ENCODE assay signal across 9 cellular contexts in genomic region chr2:241317391-241317790, GRCh38. TPM values are rescaled to one million over a fixed set of nuclear protein-coding genes. Genes with fewer than 3 reads are reported as not detected.
DNase-seq lines count a peak whose midpoint lies in the region; ATAC-seq and TF ChIP-seq lines count a peak whose summit lies in the region.
"Had no signal": no experiment of that assay in that cellular context is flagged by ENCODE, and none has a peak within 500 bp of the region (broad histone marks: within the 10 kb centered on the region; RNA-seq: fewer than 3 reads in every experiment).

No MANE protein-coding gene starts in this region.

- peak overlapping the region; percentile 92 for H3K4me3 ChIP-seq in MM.1S (ENCODE audit: low read length)

- H3F3A ChIP-seq in MM.1S (ENCODE audit: insufficient read depth, low read length) = no peaks in the 10 kb centered on the region

- POLR2A ChIA-PET in CD4-positive, alpha-beta T cell (lab: Charles Lee) = interaction anchor here (1.2 to 3.5 kb wide), 3 partner anchors 15 to 232 kb away, joined by 4 to 23 read pairs (median 5); partner anchors contain the start of genes PASK and PPP1R7

- H3K4me1 Mint-ChIP-seq in CD4-positive, alpha-beta T cell (ENCODE audit: low read depth) = peaks cover 79% of the 10 kb centered on the region
- H3K4me1 Mint-ChIP-seq in central memory CD8-positive, alpha-beta T cell = peaks cover 80% of the 10 kb centered on the region
- H3K4me1 Mint-ChIP-seq in natural killer cell treated with Interleukin-12 subunit alpha and Interleukin-12 subunit beta and Interleukin-15 and Interleukin-18, amount 100 ng/mL, for 72 hours (ENCODE audit: low read depth in 2 of 2) = peaks cover 53 to 55% of the 10 kb centered on the region in 2 donors

- no peaks in the 10 kb centered on the region for H3K36me3 ChIP-seq in MM.1S (replicated peaks; ENCODE audit: insufficient read depth, low read length)

- peak overlapping the region; percentile 97 for H3K27ac Mint-ChIP-seq in CD4-positive, alpha-beta T cell
- peak overlapping the region; percentile 98 for H3K27ac Mint-ChIP-seq in central memory CD8-positive, alpha-beta T cell (ENCODE audit: low read depth)
- H3K27ac Mint-ChIP-seq in natural killer cell treated with Interleukin-12 subunit alpha and Interleukin-12 subunit beta and Interleukin-15 and Interleukin-18, amount 100 ng/mL, for 72 hours = peak overlapping the region; percentile 99

- TF ChIP-seq CTCF in CD4-positive, alpha-beta T cell (IDR thresholded peaks at IDR 0.05) = no peak
- TF ChIP-seq CTCF in MM.1S (IDR thresholded peaks at IDR 0.05; ENCODE audit: low read length) = no peak

- peaks cover 29% of the 10 kb centered on the region; the same call in 1 of the 2 replicates for H3K4me1 ChIP-seq in MM.1S (ENCODE audit: low read length)

- H3K79me2 ChIP-seq in MM.1S (ENCODE audit: low read length) = peaks cover 92% of the 10 kb centered on the region

- no peak for DNase-seq in CD4-positive, alpha-beta T cell
- DNase-seq in MM.1S (no peak), NCI-H2029 (lab: John Stamatoyannopoulos, UW) (no peak), NCI-H1092 treated with DMSO at 0.1 percent for 48 hours (lab: John Stamatoyannopoulos, UW) (no peak), ACHN (no peak)
- DNase-seq in central memory CD8-positive, alpha-beta T cell (ENCODE audit: low spot score in 2 of 2) = no peak
- no peak for DNase-seq in natural killer cell treated with Interleukin-12 subunit alpha and Interleukin-12 subunit beta and Interleukin-15 and Interleukin-18, amount 100 ng/mL, for 72 hours (ENCODE audit: low spot score)
- DNase-seq: activated CD4-positive, CD25-positive, alpha-beta regulatory T cell had no signal

- H3K27ac ChIP-seq in CD4-positive, alpha-beta T cell (ENCODE audit: low read depth, low read length) = no peak overlapping the region
- H3K27ac ChIP-seq in MM.1S (ENCODE audit: low read length) = no peak overlapping the region

- H3K9me3 ChIP-seq in CD4-positive, alpha-beta T cell (ENCODE audit: control insufficient read depth, low read length) = no peaks in the 10 kb centered on the region
- no peaks in the 10 kb centered on the region for H3K9me3 ChIP-seq in MM.1S (replicated peaks; ENCODE audit: insufficient read depth, low read length)

- H3K27me3 ChIP-seq in CD4-positive, alpha-beta T cell (ENCODE audit: control insufficient read depth, insufficient read depth, low read length) = no peaks in the 10 kb centered on the region
- H3K27me3 ChIP-seq in MM.1S (replicated peaks; ENCODE audit: insufficient read depth, low read length) = no peaks in the 10 kb centered on the region

- ATAC-seq in CD4-positive, alpha-beta T cell (ENCODE audit: poor library complexity) = no peak
- ATAC-seq in central memory CD8-positive, alpha-beta T cell (replicated peaks; ENCODE audit: extremely low read depth, poor library complexity, severe bottlenecking) = no peak
- no peak for ATAC-seq in natural killer cell treated with Interleukin-12 subunit alpha and Interleukin-12 subunit beta and Interleukin-15 and Interleukin-18, amount 100 ng/mL, for 72 hours
- no peak for ATAC-seq in activated CD4-positive, CD25-positive, alpha-beta regulatory T cell treated with anti-CD3 and anti-CD28 coated beads, Interleukin-2, amount 50 U/mL, for 24 hours

- H3K4me2 ChIP-seq in MM.1S (ENCODE audit: low read depth, low read length) = peak overlapping the region; percentile 68

- no peaks in the 10 kb centered on the region for H4K20me1 ChIP-seq in MM.1S (ENCODE audit: insufficient read depth, low read length)

- no peaks in the 10 kb centered on the region for H3K9me2 ChIP-seq in MM.1S (replicated peaks; ENCODE audit: insufficient read depth, low read length)

- H2AFZ ChIP-seq in MM.1S (ENCODE audit: low read length) = no peak overlapping the region

- in situ Hi-C loops in ACHN (cut with HindIII; ENCODE audit: low pct_ligation_motif_present, low pct_unique_long_range_greater_than_20kb, low sequenced_read_pairs) = no loop called here

- peaks cover 47% of the 10 kb centered on the region for H3K36me3 Mint-ChIP-seq in CD4-positive, alpha-beta T cell (ENCODE audit: low read depth)
- H3K36me3 Mint-ChIP-seq in central memory CD8-positive, alpha-beta T cell (ENCODE audit: insufficient read depth) = peaks cover 30% of the 10 kb centered on the region
- peaks cover 23% of the 10 kb centered on the region for H3K36me3 Mint-ChIP-seq in natural killer cell treated with Interleukin-12 subunit alpha and Interleukin-12 subunit beta and Interleukin-15 and Interleukin-18, amount 100 ng/mL, for 72 hours

- peak overlapping the region; percentile 89; the same call in 1 of the 2 replicates for H3K9ac ChIP-seq in MM.1S (ENCODE audit: low read length)

- H3K4me3 Mint-ChIP-seq in CD4-positive, alpha-beta T cell = peak overlapping the region; percentile 98
- H3K4me3 Mint-ChIP-seq in central memory CD8-positive, alpha-beta T cell = peak overlapping the region; percentile 99
- H3K4me3 Mint-ChIP-seq in natural killer cell treated with Interleukin-12 subunit alpha and Interleukin-12 subunit beta and Interleukin-15 and Interleukin-18, amount 100 ng/mL, for 72 hours = peak overlapping the region; percentile 91

- intact Hi-C loops in CD4-positive, alpha-beta T cell (cut with DNase I, micrococcal nuclease) = loop anchor here (1.0 to 10.0 kb wide), 7 partner anchors 37 to 753 kb away; partner anchors contain the start of genes DTYMK (in 1 of the 2), DUSP28 (in 1 of the 2), MTERF4 (in 1 of the 2) and PPP1R7 (in 1 of the 2)

- H3K27me3 Mint-ChIP-seq in CD4-positive, alpha-beta T cell = no peaks in the 10 kb centered on the region
- no peaks in the 10 kb centered on the region for H3K27me3 Mint-ChIP-seq in central memory CD8-positive, alpha-beta T cell
- no peaks in the 10 kb centered on the region for H3K27me3 Mint-ChIP-seq in natural killer cell treated with Interleukin-12 subunit alpha and Interleukin-12 subunit beta and Interleukin-15 and Interleukin-18, amount 100 ng/mL, for 72 hours

- no peaks in the 10 kb centered on the region for H3K9me3 Mint-ChIP-seq in CD4-positive, alpha-beta T cell
- H3K9me3 Mint-ChIP-seq in central memory CD8-positive, alpha-beta T cell = no peaks in the 10 kb centered on the region
- no peaks in the 10 kb centered on the region for H3K9me3 Mint-ChIP-seq in natural killer cell treated with Interleukin-12 subunit alpha and Interleukin-12 subunit beta and Interleukin-15 and Interleukin-18, amount 100 ng/mL, for 72 hours

- CTCF ChIA-PET in CD4-positive, alpha-beta T cell (lab: Charles Lee) = no interaction called here

RNA-seq across cellular contexts. Expression of gene SEPTIN2, which starts 1.7 kb away (rescaled TPM):
- 100 to 1,000 TPM; 189 to 196 TPM for total RNA-seq in CD4-positive, alpha-beta T cell
- 100 to 1,000 TPM; 246 to 264 TPM for total RNA-seq in natural killer cell treated with Interleukin-12 subunit alpha and Interleukin-12 subunit beta and Interleukin-15 and Interleukin-18, amount 100 ng/mL, for 72 hours

RNA-seq across cellular contexts. Expression of gene HDLBP, which starts 1.9 kb away (rescaled TPM):
- 10 to 100 TPM; 82.0 to 97.9 TPM for total RNA-seq in CD4-positive, alpha-beta T cell
- 100 to 1,000 TPM; 295 to 479 TPM for total RNA-seq in natural killer cell treated with Interleukin-12 subunit alpha and Interleukin-12 subunit beta and Interleukin-15 and Interleukin-18, amount 100 ng/mL, for 72 hours

RNA-seq across cellular contexts. Expression of gene FARP2, which starts 38.7 kb away (rescaled TPM):
- total RNA-seq in CD4-positive, alpha-beta T cell = 10 to 100 TPM; 17.2 to 18.3 TPM
- total RNA-seq in natural killer cell treated with Interleukin-12 subunit alpha and Interleukin-12 subunit beta and Interleukin-15 and Interleukin-18, amount 100 ng/mL, for 72 hours = 10 to 100 TPM; 49.2 to 77.3 TPM
